In genomic region chr4:2401610-2401983, GRCh38 we compare ENCODE assay signal across 1 cellular context.
TF ChIP-seq lines count a peak whose summit lies in the region.

No MANE protein-coding gene starts in this region.

TF ChIP-seq in GM23338, 12 proteins besides CTCF, POLR2A, EP300 and RAD21 (continued from another document):
- TF ChIP-seq POLR2AphosphoS5 (IDR thresholded peaks at IDR 0.05; ENCODE audit: low read depth) = no peak
- TF ChIP-seq NANOG (IDR thresholded peaks at IDR 0.05; ENCODE audit: borderline replicate concordance) = no peak
- TF ChIP-seq, protein P1, sequence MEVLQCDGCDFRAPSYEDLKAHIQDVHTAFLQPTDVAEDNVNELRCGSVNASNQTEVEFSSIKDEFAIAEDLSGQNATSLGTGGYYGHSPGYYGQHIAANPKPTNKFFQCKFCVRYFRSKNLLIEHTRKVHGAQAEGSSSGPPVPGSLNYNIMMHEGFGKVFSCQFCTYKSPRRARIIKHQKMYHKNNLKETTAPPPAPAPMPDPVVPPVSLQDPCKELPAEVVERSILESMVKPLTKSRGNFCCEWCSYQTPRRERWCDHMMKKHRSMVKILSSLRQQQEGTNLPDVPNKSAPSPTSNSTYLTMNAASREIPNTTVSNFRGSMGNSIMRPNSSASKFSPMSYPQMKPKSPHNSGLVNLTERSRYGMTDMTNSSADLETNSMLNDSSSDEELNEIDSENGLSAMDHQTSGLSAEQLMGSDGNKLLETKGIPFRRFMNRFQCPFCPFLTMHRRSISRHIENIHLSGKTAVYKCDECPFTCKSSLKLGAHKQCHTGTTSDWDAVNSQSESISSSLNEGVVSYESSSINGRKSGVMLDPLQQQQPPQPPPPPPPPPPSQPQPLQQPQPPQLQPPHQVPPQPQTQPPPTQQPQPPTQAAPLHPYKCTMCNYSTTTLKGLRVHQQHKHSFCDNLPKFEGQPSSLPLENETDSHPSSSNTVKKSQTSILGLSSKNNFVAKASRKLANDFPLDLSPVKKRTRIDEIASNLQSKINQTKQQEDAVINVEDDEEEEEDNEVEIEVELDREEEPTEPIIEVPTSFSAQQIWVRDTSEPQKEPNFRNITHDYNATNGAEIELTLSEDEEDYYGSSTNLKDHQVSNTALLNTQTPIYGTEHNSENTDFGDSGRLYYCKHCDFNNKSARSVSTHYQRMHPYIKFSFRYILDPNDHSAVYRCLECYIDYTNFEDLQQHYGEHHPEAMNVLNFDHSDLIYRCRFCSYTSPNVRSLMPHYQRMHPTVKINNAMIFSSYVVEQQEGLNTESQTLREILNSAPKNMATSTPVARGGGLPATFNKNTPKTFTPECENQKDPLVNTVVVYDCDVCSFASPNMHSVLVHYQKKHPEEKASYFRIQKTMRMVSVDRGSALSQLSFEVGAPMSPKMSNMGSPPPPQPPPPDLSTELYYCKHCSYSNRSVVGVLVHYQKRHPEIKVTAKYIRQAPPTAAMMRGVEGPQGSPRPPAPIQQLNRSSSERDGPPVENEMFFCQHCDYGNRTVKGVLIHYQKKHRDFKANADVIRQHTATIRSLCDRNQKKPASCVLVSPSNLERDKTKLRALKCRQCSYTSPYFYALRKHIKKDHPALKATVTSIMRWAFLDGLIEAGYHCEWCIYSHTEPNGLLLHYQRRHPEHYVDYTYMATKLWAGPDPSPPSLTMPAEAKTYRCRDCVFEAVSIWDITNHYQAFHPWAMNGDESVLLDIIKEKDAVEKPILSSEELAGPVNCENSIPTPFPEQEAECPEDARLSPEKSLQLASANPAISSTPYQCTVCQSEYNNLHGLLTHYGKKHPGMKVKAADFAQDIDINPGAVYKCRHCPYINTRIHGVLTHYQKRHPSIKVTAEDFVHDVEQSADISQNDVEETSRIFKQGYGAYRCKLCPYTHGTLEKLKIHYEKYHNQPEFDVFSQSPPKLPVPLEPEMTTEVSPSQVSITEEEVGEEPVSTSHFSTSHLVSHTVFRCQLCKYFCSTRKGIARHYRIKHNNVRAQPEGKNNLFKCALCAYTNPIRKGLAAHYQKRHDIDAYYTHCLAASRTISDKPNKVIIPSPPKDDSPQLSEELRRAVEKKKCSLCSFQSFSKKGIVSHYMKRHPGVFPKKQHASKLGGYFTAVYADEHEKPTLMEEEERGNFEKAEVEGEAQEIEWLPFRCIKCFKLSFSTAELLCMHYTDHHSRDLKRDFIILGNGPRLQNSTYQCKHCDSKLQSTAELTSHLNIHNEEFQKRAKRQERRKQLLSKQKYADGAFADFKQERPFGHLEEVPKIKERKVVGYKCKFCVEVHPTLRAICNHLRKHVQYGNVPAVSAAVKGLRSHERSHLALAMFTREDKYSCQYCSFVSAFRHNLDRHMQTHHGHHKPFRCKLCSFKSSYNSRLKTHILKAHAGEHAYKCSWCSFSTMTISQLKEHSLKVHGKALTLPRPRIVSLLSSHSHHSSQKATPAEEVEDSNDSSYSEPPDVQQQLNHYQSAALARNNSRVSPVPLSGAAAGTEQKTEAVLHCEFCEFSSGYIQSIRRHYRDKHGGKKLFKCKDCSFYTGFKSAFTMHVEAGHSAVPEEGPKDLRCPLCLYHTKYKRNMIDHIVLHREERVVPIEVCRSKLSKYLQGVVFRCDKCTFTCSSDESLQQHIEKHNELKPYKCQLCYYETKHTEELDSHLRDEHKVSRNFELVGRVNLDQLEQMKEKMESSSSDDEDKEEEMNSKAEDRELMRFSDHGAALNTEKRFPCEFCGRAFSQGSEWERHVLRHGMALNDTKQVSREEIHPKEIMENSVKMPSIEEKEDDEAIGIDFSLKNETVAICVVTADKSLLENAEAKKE (CRISPR knock-in tag; IDR thresholded peaks at IDR 0.05) = no peak
- TF ChIP-seq JUNB (IDR thresholded peaks at IDR 0.05; ENCODE audit: unreplicated experiment) = no peak
